ENCODE assay signal across 14 cellular contexts in genomic region chr6:133774356-133774755, GRCh38.
DNase-seq lines count a peak whose midpoint lies in the region; ATAC-seq, FAIRE-seq and TF ChIP-seq lines count a peak whose summit lies in the region.
"Had no signal": no experiment of that assay in that cellular context is flagged by ENCODE, and none has a peak within 500 bp of the region (broad histone marks: within the 10 kb centered on the region; RNA-seq: fewer than 3 reads in every experiment).

No MANE protein-coding gene starts in this region.

- no peaks in the 10 kb centered on the region for H3K79me2 ChIP-seq in GM23248 (ENCODE audit: insufficient read depth)

- DNase-seq in A549 (ENCODE audit: low read depth in 1 of 2, low spot score in 1 of 2) (peak in 1 of 2 experiments; percentile 39), GM23248 (peak; percentile 85), RWPE2 (ENCODE audit: low spot score) (no peak), fibroblast of mammary gland (ENCODE audit: low read depth) (peak; percentile 78), globus pallidus (ENCODE audit: low spot score) (no peak), GF-D8 (lab: John Stamatoyannopoulos, UW) (no peak), NCI-H2227 treated with DMSO at 0.1 percent for 48 hours (lab: John Stamatoyannopoulos, UW) (no peak), left cardiac atrium (no peak)
- DNase-seq: activated T-cell treated with anti-CD3 and anti-CD28 coated beads, Interleukin-2, amount 50 U/mL, for 1 hour; NCI-H2107; RPMI8226; stimulated activated CD4-positive, alpha-beta T cell treated with anti-CD3 and anti-CD28 coated beads, Interleukin-12 subunit alpha, Interleukin-12 subunit beta, amount 100 ng/mL, for 4 hours; uterus had no signal

- H3K36me3 ChIP-seq in GM23248 (ENCODE audit: low read depth) (no peaks in the 10 kb centered on the region), RWPE2 (ENCODE audit: low read depth) (no peaks in the 10 kb centered on the region)
- H3K36me3 ChIP-seq: uterus had no signal

- ATAC-seq in A549 (peak in 1 of 2 experiments; percentile 47; a peak in 2 of 6 replicates), RWPE2 (ENCODE audit: low read depth) (peak; percentile 60; the same call in 1 of the 3 replicates), left cardiac atrium (no peak)

- 91% methylated on average over 2 of the region's 2 CpGs for WGBS in A549 (ENCODE audit: missing lambda C conversion rate)
- 48 to 59% methylated on average over 2 of the region's 2 CpGs for WGBS in GM23248 (ENCODE audit: low coverage in 1 of 2, low lambda C conversion rate in 2 of 2, missing lambda C conversion rate in 2 of 2), 2 experiments

- H3K27me3 ChIP-seq in GM23248 (replicated peaks; ENCODE audit: insufficient read depth), result no peaks in the 10 kb centered on the region
- no peaks in the 10 kb centered on the region for H3K27me3 ChIP-seq in RWPE2 (ENCODE audit: insufficient read depth, poor library complexity, severe bottlenecking)
- H3K27me3 ChIP-seq: uterus had no signal

- TF ChIP-seq POLR2A in A549 (IDR thresholded peaks at IDR 0.05; ENCODE audit: low read length), result no peak

- peak overlapping the region; percentile 20 to 61; a peak in 3 of 6 replicates for H3K27ac ChIP-seq in A549
- H3K27ac ChIP-seq in GM23248, result peak overlapping the region; percentile 75
- H3K27ac ChIP-seq in RWPE2 (ENCODE audit: poor library complexity, severe bottlenecking), result peak overlapping the region; percentile 34
- H3K27ac ChIP-seq: C4-2B, uterus had no signal

- FAIRE-seq in A549 (lab: Jason Lieb, UNC), result no peak

- peaks cover 19% of the 10 kb centered on the region; the same call in 1 of the 2 replicates for H3F3A ChIP-seq in GM23248 (ENCODE audit: insufficient read depth)

- H3K9me3 ChIP-seq in A549, result no peaks in the 10 kb centered on the region
- H3K9me3 ChIP-seq in GM23248 (ENCODE audit: low read depth), result no peaks in the 10 kb centered on the region
- H3K9me3 ChIP-seq in RWPE2 (ENCODE audit: severe bottlenecking), result no peaks in the 10 kb centered on the region
- H3K9me3 ChIP-seq: uterus had no signal

- H3K4me2 ChIP-seq in A549, result no peak overlapping the region
- H3K4me2 ChIP-seq in GM23248 (ENCODE audit: unreplicated experiment), result no peak overlapping the region

- intact Hi-C loops in left cardiac atrium (cut with DNase I), result no loop called here

- no peaks in the 10 kb centered on the region for H4K20me1 ChIP-seq in GM23248 (ENCODE audit: insufficient read depth)

- TF ChIP-seq CTCF in A549 (IDR thresholded peaks at IDR 0.05), result no peak
- TF ChIP-seq CTCF in RWPE2 (IDR thresholded peaks at IDR 0.05; ENCODE audit: poor library complexity, severe bottlenecking), result no peak
- TF ChIP-seq CTCF in fibroblast of mammary gland (conservative IDR thresholded peaks at IDR 0.05; ENCODE audit: control insufficient read depth, insufficient read depth, low read depth, low read length), result no peak

- TF ChIP-seq EP300 in A549 (IDR thresholded peaks at IDR 0.05), result no peak

- H2AFZ ChIP-seq in GM23248, result peak overlapping the region; percentile 98

- H3K4me1 ChIP-seq in A549, result peaks cover 10% of the 10 kb centered on the region
- peaks cover 30% of the 10 kb centered on the region for H3K4me1 ChIP-seq in GM23248 (ENCODE audit: insufficient read depth)
- peaks cover 24% of the 10 kb centered on the region for H3K4me1 ChIP-seq in RWPE2 (ENCODE audit: insufficient read depth, poor library complexity, severe bottlenecking)

- H3K4me3 ChIP-seq in A549 (no peak overlapping the region), GM23248 (no peak overlapping the region), RWPE2 (ENCODE audit: severe bottlenecking) (no peak overlapping the region), fibroblast of mammary gland (ENCODE audit: control insufficient read depth, low read depth, low read length) (no peak overlapping the region)
- H3K4me3 ChIP-seq: uterus had no signal

- CTCF ChIA-PET in A549 (lab: Yijun Ruan, JAX), result no interaction called here

- no peaks in the 10 kb centered on the region for H3K9me2 ChIP-seq in GM23248 (ENCODE audit: insufficient read depth)

- in situ Hi-C loops in GM23248 (cut with MboI), result no loop called here

- TF ChIP-seq RAD21 in A549 (conservative IDR thresholded peaks at IDR 0.05 in 1 of 2, IDR thresholded peaks at IDR 0.05 in 1 of 2), result no peak

- POLR2A ChIA-PET in A549 (lab: Yijun Ruan, JAX), result no interaction called here

- H3K9ac ChIP-seq in GM23248, result no peak overlapping the region

TF ChIP-seq in A549, 52 proteins besides CTCF, POLR2A, EP300 and RAD21:
- TF ChIP-seq FOSL2 (IDR thresholded peaks at IDR 0.05), result no peak
- TF ChIP-seq FOSL2 (CRISPR knock-in tag; IDR thresholded peaks at IDR 0.05), result peak; percentile 46; the same call in 1 of the 2 replicates
- no peak for TF ChIP-seq ELK1 (IDR thresholded peaks at IDR 0.05; ENCODE audit: low read depth, low read length)

Comparison
In these comparisons a context has a peak if more than half of its experiments do, and no peak if none do; other contexts are left out.
1. DNase-seq: peak in GM23248 (single experiment) and fibroblast of mammary gland (single experiment); none in RWPE2 (single experiment), globus pallidus (single experiment), GF-D8 (single experiment), NCI-H2227 treated with DMSO at 0.1 percent for 48 hours (single experiment) and left cardiac atrium (single experiment).
2. Peak in every context shown above with its lines, with median percentiles within 50 percentile points of each other: H3K27ac ChIP-seq.